ENCODE assay signal across 10 cellular contexts in genomic region chr16:56263711-56264608, GRCh38.
A peak's percentile ranks its signal among the peaks of the same experiment; 100 is the strongest.
DNase-seq lines count a peak whose midpoint lies in the region; ATAC-seq, FAIRE-seq and TF ChIP-seq lines count a peak whose summit lies in the region.
"Had no signal": no experiment of that assay in that cellular context is flagged by ENCODE, and none has a peak within 500 bp of the region (broad histone marks: within the 10 kb centered on the region; RNA-seq: fewer than 3 reads in every experiment).

No MANE protein-coding gene starts in this region.

- no peaks in the 10 kb centered on the region for H4K20me1 ChIP-seq in K562 (replicated peaks; ENCODE audit: control insufficient read depth, insufficient read depth, low read length)

- H3K27me3 ChIP-seq in K562 (ENCODE audit: control insufficient read depth in 2 of 2, insufficient read depth in 2 of 2, low read length in 2 of 2): no peaks in the 10 kb centered on the region
- H3K27me3 ChIP-seq in stomach smooth muscle (ENCODE audit: control insufficient read depth in 1 of 2, insufficient read depth in 2 of 2, low read length in 2 of 2): no peaks in the 10 kb centered on the region

- FAIRE-seq in K562 (lab: Jason Lieb, UNC): peak; percentile 61

- H3K4me3 ChIP-seq in K562 (no peak overlapping the region), stomach smooth muscle (ENCODE audit: low read length in 2 of 2) (peak overlapping the region in 1 of 2 donors; percentile 3)

- H3K27ac ChIP-seq in K562 (ENCODE audit: extremely low read depth, low read depth, low read length) (peak overlapping the region; percentile 27; the same call in 2 of the 3 replicates), stomach smooth muscle (ENCODE audit: low read length) (peak overlapping the region; percentile 92)

- H2AFZ ChIP-seq in K562 (ENCODE audit: low read depth, low read length): peak overlapping the region; percentile 81

- peak overlapping the region; percentile 56; the same call in 1 of the 2 replicates for H3K4me2 ChIP-seq in K562 (ENCODE audit: insufficient read depth, low read length)

- CTCF ChIA-PET in K562 (lab: Yijun Ruan, JAX; ENCODE audit: low intra/inter-chr PET ratio): no interaction called here

- DNase-seq in NCI-H1694 (lab: John Stamatoyannopoulos, UW) (peak; percentile 40), K562 (ENCODE audit: extremely low read depth in 1 of 4, low spot score in 3 of 4) (peak; percentile 27 to 68 (median 48)), left lobe of liver (ENCODE audit: low spot score) (peak; percentile 93), DMS153 treated with DMSO at 0.1 percent for 48 hours (lab: John Stamatoyannopoulos, UW; ENCODE audit: unreplicated experiment) (no peak)
- DNase-seq in activated effector memory CD4-positive, alpha-beta T cell treated with anti-CD3 and anti-CD28 coated beads, Interleukin-2, amount 50 U/mL, for 16 hours: no peak
- DNase-seq: HFFc6, MV-4-11, PC-3 had no signal

- H3K9me1 ChIP-seq in K562 (ENCODE audit: control insufficient read depth, insufficient read depth, low read length): no peaks in the 10 kb centered on the region

- 0 out of 6 replicates have a peak, but pooled peaks of 1 of the 3 experiments have one; percentile 7 for TF ChIP-seq CTCF in K562 (IDR thresholded peaks at IDR 0.05 in 2 of 3, conservative IDR thresholded peaks at IDR 0.05 in 1 of 3; ENCODE audit: insufficient read depth in 2 of 3, low read depth in 1 of 3, low read length in 3 of 3)

- ATAC-seq in K562 (peak; percentile 63), left lobe of liver (peak; percentile 87), GM19328 (IDR thresholded peaks at IDR 0.05; ENCODE audit: unreplicated experiment) (no peak)
- ATAC-seq: PC-3 had no signal

- H3K4me1 ChIP-seq in K562 (replicated peaks in 1 of 2; ENCODE audit: control insufficient read depth in 2 of 2, insufficient read depth in 2 of 2, low read length in 2 of 2): peaks cover 22 to 47% of the 10 kb centered on the region in 2 experiments
- H3K4me1 ChIP-seq in stomach smooth muscle (ENCODE audit: control insufficient read depth, insufficient read depth, low read length): peaks cover 83% of the 10 kb centered on the region

- TF ChIP-seq POLR2A in K562 (conservative IDR thresholded peaks at IDR 0.05): no peak

- H3K9ac ChIP-seq in K562 (ENCODE audit: insufficient read depth in 1 of 2, low read depth in 2 of 2, low read length in 2 of 2): peak overlapping the region in 1 of 2 experiments; percentile 86; a peak in 2 of 4 replicates
- peak overlapping the region in 1 of 2 donors; percentile 13 for H3K9ac ChIP-seq in stomach smooth muscle (ENCODE audit: low read length in 2 of 2)

- TF ChIP-seq RAD21 in K562 (CRISPR knock-in tag; conservative IDR thresholded peaks at IDR 0.05 in 1 of 2, IDR thresholded peaks at IDR 0.05 in 1 of 2): no peak

- H3K9me3 ChIP-seq in K562 (replicated peaks; ENCODE audit: control insufficient read depth, insufficient read depth, low read depth, low read length) (no peaks in the 10 kb centered on the region), stomach smooth muscle (ENCODE audit: control insufficient read depth in 2 of 2, low read length in 2 of 2) (no peaks in the 10 kb centered on the region)

- no peaks in the 10 kb centered on the region for H3K79me2 ChIP-seq in K562 (ENCODE audit: control insufficient read depth, insufficient read depth, low read length)

- no TSS peak for BruUV-seq in K562 (replicated peaks; lab: Mats Ljungman, UMichigan)

- in situ Hi-C loops in K562 (cut with MboI): no loop called here

- H3K36me3 ChIP-seq in K562 (ENCODE audit: control insufficient read depth, insufficient read depth, low read length): no peaks in the 10 kb centered on the region
- peaks cover 0 to 3% of the 10 kb centered on the region in 2 donors for H3K36me3 ChIP-seq in stomach smooth muscle (ENCODE audit: control insufficient read depth in 2 of 2, insufficient read depth in 2 of 2, low read length in 2 of 2)

- POLR2A ChIA-PET in K562 (lab: Yijun Ruan, JAX): interaction anchor here (1.4 to 4.0 kb wide), 3 partner anchors 10 to 14 kb away, joined by 3 to 38 read pairs (median 6); no protein-coding TSS in a partner anchor

- TF ChIP-seq EP300 in K562 (IDR thresholded peaks at IDR 0.05; ENCODE audit: low read length): no peak

- intact Hi-C loops in K562 (cut with micrococcal nuclease): loop anchor here (5.0 kb wide), 1 partner anchor 53 kb away; no protein-coding TSS in a partner anchor

- WGBS in K562 (ENCODE audit: insufficient coverage, low coverage, missing lambda C conversion rate): 25% methylated on average over 11 of the region's 11 CpGs

TF ChIP-seq in K562, 482 proteins besides CTCF, POLR2A, EP300 and RAD21 (continues in another document):
- TF ChIP-seq FOXJ3 (CRISPR knock-in tag; IDR thresholded peaks at IDR 0.05): no peak
- TF ChIP-seq E2F1 (CRISPR knock-in tag; IDR thresholded peaks at IDR 0.05): no peak
- TF ChIP-seq, protein P1, sequence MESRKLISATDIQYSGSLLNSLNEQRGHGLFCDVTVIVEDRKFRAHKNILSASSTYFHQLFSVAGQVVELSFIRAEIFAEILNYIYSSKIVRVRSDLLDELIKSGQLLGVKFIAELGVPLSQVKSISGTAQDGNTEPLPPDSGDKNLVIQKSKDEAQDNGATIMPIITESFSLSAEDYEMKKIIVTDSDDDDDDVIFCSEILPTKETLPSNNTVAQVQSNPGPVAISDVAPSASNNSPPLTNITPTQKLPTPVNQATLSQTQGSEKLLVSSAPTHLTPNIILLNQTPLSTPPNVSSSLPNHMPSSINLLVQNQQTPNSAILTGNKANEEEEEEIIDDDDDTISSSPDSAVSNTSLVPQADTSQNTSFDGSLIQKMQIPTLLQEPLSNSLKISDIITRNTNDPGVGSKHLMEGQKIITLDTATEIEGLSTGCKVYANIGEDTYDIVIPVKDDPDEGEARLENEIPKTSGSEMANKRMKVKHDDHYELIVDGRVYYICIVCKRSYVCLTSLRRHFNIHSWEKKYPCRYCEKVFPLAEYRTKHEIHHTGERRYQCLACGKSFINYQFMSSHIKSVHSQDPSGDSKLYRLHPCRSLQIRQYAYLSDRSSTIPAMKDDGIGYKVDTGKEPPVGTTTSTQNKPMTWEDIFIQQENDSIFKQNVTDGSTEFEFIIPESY (CRISPR knock-in tag; IDR thresholded peaks at IDR 0.05): no peak
- 0 out of 2 replicates have a peak, but pooled peaks have one; percentile 30 for TF ChIP-seq EGR1 (conservative IDR thresholded peaks at IDR 0.05)
- TF ChIP-seq FOXK2 (conservative IDR thresholded peaks at IDR 0.05 in 1 of 2, IDR thresholded peaks at IDR 0.05 in 1 of 2; ENCODE audit: low read depth in 2 of 2): no peak
- TF ChIP-seq CEBPG (CRISPR knock-in tag; IDR thresholded peaks at IDR 0.05): no peak
- TF ChIP-seq CEBPG (tag; conservative IDR thresholded peaks at IDR 0.05 in 1 of 2, IDR thresholded peaks at IDR 0.05 in 1 of 2): peak in 1 of 2 experiments; percentile 49; a peak in 1 of 4 replicates
- TF ChIP-seq, protein P2, sequence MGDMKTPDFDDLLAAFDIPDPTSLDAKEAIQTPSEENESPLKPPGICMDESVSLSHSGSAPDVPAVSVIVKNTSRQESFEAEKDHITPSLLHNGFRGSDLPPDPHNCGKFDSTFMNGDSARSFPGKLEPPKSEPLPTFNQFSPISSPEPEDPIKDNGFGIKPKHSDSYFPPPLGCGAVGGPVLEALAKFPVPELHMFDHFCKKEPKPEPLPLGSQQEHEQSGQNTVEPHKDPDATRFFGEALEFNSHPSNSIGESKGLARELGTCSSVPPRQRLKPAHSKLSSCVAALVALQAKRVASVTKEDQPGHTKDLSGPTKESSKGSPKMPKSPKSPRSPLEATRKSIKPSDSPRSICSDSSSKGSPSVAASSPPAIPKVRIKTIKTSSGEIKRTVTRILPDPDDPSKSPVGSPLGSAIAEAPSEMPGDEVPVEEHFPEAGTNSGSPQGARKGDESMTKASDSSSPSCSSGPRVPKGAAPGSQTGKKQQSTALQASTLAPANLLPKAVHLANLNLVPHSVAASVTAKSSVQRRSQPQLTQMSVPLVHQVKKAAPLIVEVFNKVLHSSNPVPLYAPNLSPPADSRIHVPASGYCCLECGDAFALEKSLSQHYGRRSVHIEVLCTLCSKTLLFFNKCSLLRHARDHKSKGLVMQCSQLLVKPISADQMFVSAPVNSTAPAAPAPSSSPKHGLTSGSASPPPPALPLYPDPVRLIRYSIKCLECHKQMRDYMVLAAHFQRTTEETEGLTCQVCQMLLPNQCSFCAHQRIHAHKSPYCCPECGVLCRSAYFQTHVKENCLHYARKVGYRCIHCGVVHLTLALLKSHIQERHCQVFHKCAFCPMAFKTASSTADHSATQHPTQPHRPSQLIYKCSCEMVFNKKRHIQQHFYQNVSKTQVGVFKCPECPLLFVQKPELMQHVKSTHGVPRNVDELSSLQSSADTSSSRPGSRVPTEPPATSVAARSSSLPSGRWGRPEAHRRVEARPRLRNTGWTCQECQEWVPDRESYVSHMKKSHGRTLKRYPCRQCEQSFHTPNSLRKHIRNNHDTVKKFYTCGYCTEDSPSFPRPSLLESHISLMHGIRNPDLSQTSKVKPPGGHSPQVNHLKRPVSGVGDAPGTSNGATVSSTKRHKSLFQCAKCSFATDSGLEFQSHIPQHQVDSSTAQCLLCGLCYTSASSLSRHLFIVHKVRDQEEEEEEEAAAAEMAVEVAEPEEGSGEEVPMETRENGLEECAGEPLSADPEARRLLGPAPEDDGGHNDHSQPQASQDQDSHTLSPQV (IDR thresholded peaks at IDR 0.05): peak; percentile 16; the same call in 1 of the 2 replicates
- no peak for TF ChIP-seq KLF16 (IDR thresholded peaks at IDR 0.05)
- TF ChIP-seq MECOM (CRISPR knock-in tag; IDR thresholded peaks at IDR 0.05): no peak

Comparison
In these comparisons a context has a peak if more than half of its experiments do, and no peak if none do; other contexts are left out.
1. DNase-seq: peak in NCI-H1694 (single experiment), K562 (4 of 4) and left lobe of liver (single experiment); none in activated effector memory CD4-positive, alpha-beta T cell treated with anti-CD3 and anti-CD28 coated beads, Interleukin-2, amount 50 U/mL, for 16 hours (single experiment) and DMS153 treated with DMSO at 0.1 percent for 48 hours (single experiment).